16 cellular contexts compared by ENCODE assay signal in genomic region chr1:115282825-115283224, GRCh38. TPM values are rescaled to one million over a fixed set of nuclear protein-coding genes. Genes with fewer than 3 reads are reported as not detected.
DNase-seq lines count a peak whose midpoint lies in the region; ATAC-seq and TF ChIP-seq lines count a peak whose summit lies in the region.
"Had no signal": no experiment of that assay in that cellular context is flagged by ENCODE, and none has a peak within 500 bp of the region (broad histone marks: within the 10 kb centered on the region; RNA-seq: fewer than 3 reads in every experiment).

No MANE protein-coding gene starts in this region.

- H3K4me3 ChIP-seq in fibroblast of mammary gland (ENCODE audit: control insufficient read depth, low read depth, low read length): no peak overlapping the region
- no peak overlapping the region for H3K4me3 ChIP-seq in mucosa of descending colon
- H3K4me3 ChIP-seq in tibial nerve: peak overlapping the region in 2 of 4 donors; percentile 15 to 42
- H3K4me3 ChIP-seq: SJCRH30 had no signal

- H3K36me3 Mint-ChIP-seq in activated CD8-positive, alpha-beta T cell treated with anti-CD3 and anti-CD28 coated beads, Interleukin-2, amount 10 ng/mL, durations not matched to agents 7 days and 5 days (ENCODE audit: low read depth): no peaks in the 10 kb centered on the region
- H3K36me3 Mint-ChIP-seq in activated T-helper 1 cell treated with anti-CD3 and anti-CD28 coated beads, Interleukin-12 subunit alpha, Interleukin-12 subunit beta, Interleukin-2, Interleukin-4 antibody, amounts not matched to agents 30 ng/mL and 10 ng/mL and 1 ng/mL, durations not matched to agents 14 hours and 24 hours and 36 hours (ENCODE audit: low read depth): no peaks in the 10 kb centered on the region
- H3K36me3 Mint-ChIP-seq: activated naive CD8-positive, alpha-beta T cell treated with anti-CD3 and anti-CD28 coated beads, Interleukin-2, amount 10 ng/mL, durations not matched to agents 7 days and 5 days; stimulated activated memory B cell treated with anti-CD40 and anti-IgM and Interleukin-4, amounts not matched to agents 10 μg/mL and 1 μg/mL and 100 μg/mL, for 72 hours had no signal

- intact Hi-C loops in mucosa of descending colon (cut with DNase I, micrococcal nuclease): no loop called here
- intact Hi-C loops in activated T-helper 1 cell treated with anti-CD3 and anti-CD28 coated beads, Interleukin-12 subunit alpha, Interleukin-12 subunit beta, Interleukin-2, Interleukin-4 antibody, amounts not matched to agents 30 ng/mL and 10 ng/mL and 1 ng/mL, durations not matched to agents 14 hours and 24 hours and 36 hours (cut with micrococcal nuclease): no loop called here

- H3K27ac Mint-ChIP-seq in activated CD8-positive, alpha-beta T cell treated with anti-CD3 and anti-CD28 coated beads, Interleukin-2, amount 10 ng/mL, durations not matched to agents 7 days and 5 days: no peak overlapping the region
- no peak overlapping the region for H3K27ac Mint-ChIP-seq in activated T-helper 1 cell treated with anti-CD3 and anti-CD28 coated beads, Interleukin-12 subunit alpha, Interleukin-12 subunit beta, Interleukin-2, Interleukin-4 antibody, amounts not matched to agents 30 ng/mL and 10 ng/mL and 1 ng/mL, durations not matched to agents 14 hours and 24 hours and 36 hours
- H3K27ac Mint-ChIP-seq: activated naive CD8-positive, alpha-beta T cell treated with anti-CD3 and anti-CD28 coated beads, Interleukin-2, amount 10 ng/mL, durations not matched to agents 7 days and 5 days; dendritic cell treated with granulocyte-macrophage colony-stimulating factor and Interleukin-4, amounts not matched to agents 40 ng/mL and 50 ng/mL, for 4 days; stimulated activated memory B cell treated with anti-CD40 and anti-IgM and Interleukin-4, amounts not matched to agents 10 μg/mL and 1 μg/mL and 100 μg/mL, for 72 hours had no signal

- no peak overlapping the region for H3K4me3 Mint-ChIP-seq in activated CD8-positive, alpha-beta T cell treated with anti-CD3 and anti-CD28 coated beads, Interleukin-2, amount 10 ng/mL, durations not matched to agents 7 days and 5 days
- no peak overlapping the region for H3K4me3 Mint-ChIP-seq in activated T-helper 1 cell treated with anti-CD3 and anti-CD28 coated beads, Interleukin-12 subunit alpha, Interleukin-12 subunit beta, Interleukin-2, Interleukin-4 antibody, amounts not matched to agents 30 ng/mL and 10 ng/mL and 1 ng/mL, durations not matched to agents 14 hours and 24 hours and 36 hours
- H3K4me3 Mint-ChIP-seq: activated naive CD8-positive, alpha-beta T cell treated with anti-CD3 and anti-CD28 coated beads, Interleukin-2, amount 10 ng/mL, durations not matched to agents 7 days and 5 days; dendritic cell treated with granulocyte-macrophage colony-stimulating factor and Interleukin-4, amounts not matched to agents 40 ng/mL and 50 ng/mL, for 4 days; stimulated activated memory B cell treated with anti-CD40 and anti-IgM and Interleukin-4, amounts not matched to agents 10 μg/mL and 1 μg/mL and 100 μg/mL, for 72 hours had no signal

- H3K27ac ChIP-seq in tibial nerve: peak overlapping the region; percentile 85 to 98 (median 94)
- H3K27ac ChIP-seq: C4-2B, SJCRH30, WERI-Rb-1 had no signal

- DNase-seq in SKM-1 treated with dmso at 0.1 percent for 144 hours (lab: John Stamatoyannopoulos, UW; ENCODE audit: unreplicated experiment) (peak; percentile 92), fibroblast of mammary gland (ENCODE audit: low read depth) (peak; percentile 43), mucosa of descending colon (peak; percentile 31 to 71 (median 33)), tibial nerve (ENCODE audit: low spot score in 2 of 2) (peak; percentile 74 to 82)
- no peak for DNase-seq in activated CD8-positive, alpha-beta T cell treated with anti-CD3 and anti-CD28 coated beads, Interleukin-2, amount 10 ng/mL, durations not matched to agents 7 days and 5 days
- DNase-seq in activated T-helper 1 cell treated with anti-CD3 and anti-CD28 coated beads, Interleukin-12 subunit alpha, Interleukin-12 subunit beta, Interleukin-2, Interleukin-4 antibody, amounts not matched to agents 30 ng/mL and 10 ng/mL and 1 ng/mL, durations not matched to agents 14 hours and 24 hours and 36 hours (ENCODE audit: low spot score): no peak
- DNase-seq: activated naive CD8-positive, alpha-beta T cell treated with anti-CD3 and anti-CD28 coated beads, Interleukin-2, amount 10 ng/mL, durations not matched to agents 7 days and 5 days; NCI-H1694; NCI-H82; SJCRH30; WERI-Rb-1 had no signal

- TF ChIP-seq CTCF in fibroblast of mammary gland (conservative IDR thresholded peaks at IDR 0.05; ENCODE audit: control insufficient read depth, insufficient read depth, low read depth, low read length) (no peak), mucosa of descending colon (IDR thresholded peaks at IDR 0.05) (no peak), tibial nerve (IDR thresholded peaks at IDR 0.05) (no peak)

- no peaks in the 10 kb centered on the region for H3K9me3 Mint-ChIP-seq in activated CD8-positive, alpha-beta T cell treated with anti-CD3 and anti-CD28 coated beads, Interleukin-2, amount 10 ng/mL, durations not matched to agents 7 days and 5 days (ENCODE audit: insufficient read depth)
- H3K9me3 Mint-ChIP-seq in activated T-helper 1 cell treated with anti-CD3 and anti-CD28 coated beads, Interleukin-12 subunit alpha, Interleukin-12 subunit beta, Interleukin-2, Interleukin-4 antibody, amounts not matched to agents 30 ng/mL and 10 ng/mL and 1 ng/mL, durations not matched to agents 14 hours and 24 hours and 36 hours: no peaks in the 10 kb centered on the region
- H3K9me3 Mint-ChIP-seq: activated naive CD8-positive, alpha-beta T cell treated with anti-CD3 and anti-CD28 coated beads, Interleukin-2, amount 10 ng/mL, durations not matched to agents 7 days and 5 days; dendritic cell treated with granulocyte-macrophage colony-stimulating factor and Interleukin-4, amounts not matched to agents 40 ng/mL and 50 ng/mL, for 4 days; stimulated activated memory B cell treated with anti-CD40 and anti-IgM and Interleukin-4, amounts not matched to agents 10 μg/mL and 1 μg/mL and 100 μg/mL, for 72 hours had no signal

- no peaks in the 10 kb centered on the region for H3K4me1 Mint-ChIP-seq in activated CD8-positive, alpha-beta T cell treated with anti-CD3 and anti-CD28 coated beads, Interleukin-2, amount 10 ng/mL, durations not matched to agents 7 days and 5 days (ENCODE audit: low read depth)
- H3K4me1 Mint-ChIP-seq in activated T-helper 1 cell treated with anti-CD3 and anti-CD28 coated beads, Interleukin-12 subunit alpha, Interleukin-12 subunit beta, Interleukin-2, Interleukin-4 antibody, amounts not matched to agents 30 ng/mL and 10 ng/mL and 1 ng/mL, durations not matched to agents 14 hours and 24 hours and 36 hours (ENCODE audit: low read depth): no peaks in the 10 kb centered on the region
- H3K4me1 Mint-ChIP-seq: activated naive CD8-positive, alpha-beta T cell treated with anti-CD3 and anti-CD28 coated beads, Interleukin-2, amount 10 ng/mL, durations not matched to agents 7 days and 5 days; stimulated activated memory B cell treated with anti-CD40 and anti-IgM and Interleukin-4, amounts not matched to agents 10 μg/mL and 1 μg/mL and 100 μg/mL, for 72 hours had no signal

- H3K9me3 ChIP-seq in mucosa of descending colon (no peaks in the 10 kb centered on the region), tibial nerve (no peaks in the 10 kb centered on the region)
- H3K9me3 ChIP-seq: SJCRH30 had no signal

- H3K36me3 ChIP-seq in mucosa of descending colon (ENCODE audit: low read depth): no peaks in the 10 kb centered on the region
- H3K36me3 ChIP-seq in tibial nerve: no peaks in the 10 kb centered on the region
- H3K36me3 ChIP-seq: SJCRH30, WERI-Rb-1 had no signal

- TF ChIP-seq EP300 in tibial nerve (IDR thresholded peaks at IDR 0.05): peak; percentile 42 to 89

- no peaks in the 10 kb centered on the region for H3K4me1 ChIP-seq in mucosa of descending colon (ENCODE audit: low read depth)
- H3K4me1 ChIP-seq in tibial nerve: peaks cover 4 to 62% (median 26%) of the 10 kb centered on the region in 4 donors
- H3K4me1 ChIP-seq: SJCRH30 had no signal

- POLR2A ChIA-PET in activated CD8-positive, alpha-beta T cell treated with anti-CD3 and anti-CD28 coated beads, Interleukin-2, amount 10 ng/mL, durations not matched to agents 7 days and 5 days (lab: Charles Lee): no interaction called here

- peak in 1 of 2 donors; percentile 59 for TF ChIP-seq POLR2A in tibial nerve (IDR thresholded peaks at IDR 0.05)

- ATAC-seq in mucosa of descending colon (peak; percentile 62), GM19455 (IDR thresholded peaks at IDR 0.05; ENCODE audit: unreplicated experiment) (no peak), GM21737 (IDR thresholded peaks at IDR 0.05; ENCODE audit: unreplicated experiment) (no peak)
- no peak for ATAC-seq in activated CD8-positive, alpha-beta T cell treated with anti-CD3 and anti-CD28 coated beads, Interleukin-2, amount 10 ng/mL, durations not matched to agents 7 days and 5 days
- ATAC-seq: stimulated activated memory B cell treated with anti-CD40 and anti-IgM and Interleukin-4, amounts not matched to agents 10 μg/mL and 1 μg/mL and 100 μg/mL, for 72 hours had no signal

- H3K27me3 Mint-ChIP-seq in activated CD8-positive, alpha-beta T cell treated with anti-CD3 and anti-CD28 coated beads, Interleukin-2, amount 10 ng/mL, durations not matched to agents 7 days and 5 days (ENCODE audit: low read depth): no peaks in the 10 kb centered on the region
- no peaks in the 10 kb centered on the region for H3K27me3 Mint-ChIP-seq in activated T-helper 1 cell treated with anti-CD3 and anti-CD28 coated beads, Interleukin-12 subunit alpha, Interleukin-12 subunit beta, Interleukin-2, Interleukin-4 antibody, amounts not matched to agents 30 ng/mL and 10 ng/mL and 1 ng/mL, durations not matched to agents 14 hours and 24 hours and 36 hours (ENCODE audit: insufficient read depth)
- H3K27me3 Mint-ChIP-seq: activated naive CD8-positive, alpha-beta T cell treated with anti-CD3 and anti-CD28 coated beads, Interleukin-2, amount 10 ng/mL, durations not matched to agents 7 days and 5 days; stimulated activated memory B cell treated with anti-CD40 and anti-IgM and Interleukin-4, amounts not matched to agents 10 μg/mL and 1 μg/mL and 100 μg/mL, for 72 hours had no signal

- H3K27me3 ChIP-seq in tibial nerve: no peaks in the 10 kb centered on the region
- H3K27me3 ChIP-seq: SJCRH30 had no signal

- WGBS in tibial nerve, 2 donors: 38 to 59% methylated on average over 10 to 11 of the region's 11 CpGs

- CTCF ChIA-PET in activated CD8-positive, alpha-beta T cell treated with anti-CD3 and anti-CD28 coated beads, Interleukin-2, amount 10 ng/mL, durations not matched to agents 7 days and 5 days (lab: Charles Lee): no interaction called here

RNA-seq across cellular contexts. Expression of gene NGF, which starts 55.2 kb away (rescaled TPM):
- 1 to 10 TPM in 1 of 3 donors, under 1 TPM in 2; 0.29 to 1.6 (median 0.39) TPM for total RNA-seq in mucosa of descending colon
- 10 to 100 TPM in 2 of 4 donors, 1 to 10 TPM in 2; 3.6 to 20.4 (median 7.4) TPM for total RNA-seq in tibial nerve
- total RNA-seq in activated CD8-positive, alpha-beta T cell treated with anti-CD3 and anti-CD28 coated beads, Interleukin-2, amount 10 ng/mL, durations not matched to agents 7 days and 5 days: not detected
- total RNA-seq in activated T-helper 1 cell treated with anti-CD3 and anti-CD28 coated beads, Interleukin-12 subunit alpha, Interleukin-12 subunit beta, Interleukin-2, Interleukin-4 antibody, amounts not matched to agents 30 ng/mL and 10 ng/mL and 1 ng/mL, durations not matched to agents 14 hours and 24 hours and 36 hours: not detected in 2 replicates
- total RNA-seq: activated naive CD8-positive, alpha-beta T cell treated with anti-CD3 and anti-CD28 coated beads, Interleukin-2, amount 10 ng/mL, durations not matched to agents 7 days and 5 days had no signal

Comparison
In these comparisons a context has a peak if more than half of its experiments do, and no peak if none do; other contexts are left out.
1. DNase-seq: peak in SKM-1 treated with dmso at 0.1 percent for 144 hours (single experiment), fibroblast of mammary gland (single experiment), mucosa of descending colon (3 of 3) and tibial nerve (2 of 2); none in activated CD8-positive, alpha-beta T cell treated with anti-CD3 and anti-CD28 coated beads, Interleukin-2, amount 10 ng/mL, durations not matched to agents 7 days and 5 days (single experiment) and activated T-helper 1 cell treated with anti-CD3 and anti-CD28 coated beads, Interleukin-12 subunit alpha, Interleukin-12 subunit beta, Interleukin-2, Interleukin-4 antibody, amounts not matched to agents 30 ng/mL and 10 ng/mL and 1 ng/mL, durations not matched to agents 14 hours and 24 hours and 36 hours (single experiment).